Comparison of ENCODE assay signal across 26 cellular contexts in the genomic region with DNA sequence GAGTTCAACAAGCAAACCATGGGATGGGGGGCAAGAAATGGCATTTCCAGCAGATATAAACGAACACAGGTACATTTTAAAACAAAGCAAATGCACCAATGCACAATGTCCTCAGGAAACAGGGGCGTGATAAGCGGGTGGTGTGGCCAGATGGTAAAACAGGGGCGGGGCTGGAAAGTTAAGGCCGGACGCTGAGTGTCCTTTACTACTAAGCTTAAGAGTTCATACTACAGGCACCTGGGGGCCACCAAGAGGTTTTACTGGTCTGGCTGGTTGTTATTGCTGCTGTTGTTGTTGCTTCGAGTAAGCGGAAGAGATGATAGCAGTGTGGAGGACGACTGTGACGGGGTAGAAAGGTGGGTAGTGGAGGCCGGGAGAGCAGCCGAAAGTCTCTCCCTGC.
"Had no signal": no experiment of that assay in that cellular context is flagged by ENCODE, and none has a peak within 500 bp of the region (broad histone marks: within the 10 kb centered on the region; RNA-seq: fewer than 3 reads in every experiment).

No MANE protein-coding gene starts in this region.

- H3K4me3 Mint-ChIP-seq: memory B cell; natural killer cell; stimulated activated effector memory CD8-positive, alpha-beta T cell treated with anti-CD3 and anti-CD28 coated beads, Interleukin-12 subunit alpha, Interleukin-12 subunit beta, amount 100 ng/mL, for 72 hours; type B pancreatic cell had no signal

- H3K36me3 Mint-ChIP-seq: memory B cell; natural killer cell; stimulated activated effector memory CD8-positive, alpha-beta T cell treated with anti-CD3 and anti-CD28 coated beads, Interleukin-12 subunit alpha, Interleukin-12 subunit beta, amount 100 ng/mL, for 72 hours; type B pancreatic cell had no signal

- H3K27me3 Mint-ChIP-seq: type B pancreatic cell had no signal

- H3K27me3 ChIP-seq: dorsolateral prefrontal cortex, foreskin keratinocyte, hepatocyte, ovary, sigmoid colon, stomach, thyroid gland had no signal

- H2AFZ ChIP-seq: hepatocyte had no signal

- H3K36me3 ChIP-seq: gastroesophageal sphincter, heart left ventricle, ovary, sigmoid colon, stomach, thyroid gland had no signal

- H3K27ac ChIP-seq: dorsolateral prefrontal cortex, epithelial cell of prostate, foreskin keratinocyte, gastroesophageal sphincter, heart left ventricle, hepatocyte, ovary, psoas muscle, sigmoid colon, stomach, thyroid gland had no signal

- DNase-seq: dorsolateral prefrontal cortex; effector CD4-positive, alpha-beta T cell; foreskin keratinocyte; heart left ventricle; kidney; natural killer cell; nucleus accumbens; ovary; posterior cingulate gyrus; psoas muscle; right cardiac atrium; sigmoid colon; stimulated activated CD4-positive, alpha-beta T cell treated with anti-CD3 and anti-CD28 coated beads, Interleukin-2, amount 100 ng/mL, for 24 hours; stimulated activated CD4-positive, alpha-beta T cell treated with anti-CD3 and anti-CD28 coated beads, Interleukin-4, amount 100 ng/mL, for 24 hours; stimulated activated naive CD4-positive, alpha-beta T cell treated with Interleukin-2 at 50 U/mL for 16 hours; stomach; thyroid gland had no signal

- H3K4me1 ChIP-seq: foreskin keratinocyte, gastroesophageal sphincter, heart left ventricle, psoas muscle, sigmoid colon, stomach, thyroid gland had no signal

- H3K9me3 Mint-ChIP-seq: memory B cell; natural killer cell; stimulated activated effector memory CD8-positive, alpha-beta T cell treated with anti-CD3 and anti-CD28 coated beads, Interleukin-12 subunit alpha, Interleukin-12 subunit beta, amount 100 ng/mL, for 72 hours; type B pancreatic cell had no signal

- H3K4me1 Mint-ChIP-seq: memory B cell; natural killer cell; stimulated activated effector memory CD8-positive, alpha-beta T cell treated with anti-CD3 and anti-CD28 coated beads, Interleukin-12 subunit alpha, Interleukin-12 subunit beta, amount 100 ng/mL, for 72 hours had no signal

- ATAC-seq: esophagus mucosa; foreskin keratinocyte; gastroesophageal sphincter; heart left ventricle; left lobe of liver; natural killer cell; psoas muscle; right cardiac atrium; stimulated activated effector memory CD8-positive, alpha-beta T cell treated with anti-CD3 and anti-CD28 coated beads, Interleukin-12 subunit alpha, Interleukin-12 subunit beta, amount 100 ng/mL, for 72 hours had no signal

- H3K27ac Mint-ChIP-seq: memory B cell; natural killer cell; stimulated activated effector memory CD8-positive, alpha-beta T cell treated with anti-CD3 and anti-CD28 coated beads, Interleukin-12 subunit alpha, Interleukin-12 subunit beta, amount 100 ng/mL, for 72 hours; type B pancreatic cell had no signal

- H3K4me3 ChIP-seq: dorsolateral prefrontal cortex, gastroesophageal sphincter, heart left ventricle, hepatocyte, lung, ovary, psoas muscle, sigmoid colon, stomach, thyroid gland had no signal

- H3K4me2 ChIP-seq: hepatocyte had no signal

- H3K9me3 ChIP-seq: gastroesophageal sphincter, heart left ventricle, ovary, psoas muscle, sigmoid colon, stomach, thyroid gland had no signal

- H3K79me2 ChIP-seq: hepatocyte had no signal
